Comparison of ENCODE assay signal across 8 cellular contexts in the genomic region with DNA sequence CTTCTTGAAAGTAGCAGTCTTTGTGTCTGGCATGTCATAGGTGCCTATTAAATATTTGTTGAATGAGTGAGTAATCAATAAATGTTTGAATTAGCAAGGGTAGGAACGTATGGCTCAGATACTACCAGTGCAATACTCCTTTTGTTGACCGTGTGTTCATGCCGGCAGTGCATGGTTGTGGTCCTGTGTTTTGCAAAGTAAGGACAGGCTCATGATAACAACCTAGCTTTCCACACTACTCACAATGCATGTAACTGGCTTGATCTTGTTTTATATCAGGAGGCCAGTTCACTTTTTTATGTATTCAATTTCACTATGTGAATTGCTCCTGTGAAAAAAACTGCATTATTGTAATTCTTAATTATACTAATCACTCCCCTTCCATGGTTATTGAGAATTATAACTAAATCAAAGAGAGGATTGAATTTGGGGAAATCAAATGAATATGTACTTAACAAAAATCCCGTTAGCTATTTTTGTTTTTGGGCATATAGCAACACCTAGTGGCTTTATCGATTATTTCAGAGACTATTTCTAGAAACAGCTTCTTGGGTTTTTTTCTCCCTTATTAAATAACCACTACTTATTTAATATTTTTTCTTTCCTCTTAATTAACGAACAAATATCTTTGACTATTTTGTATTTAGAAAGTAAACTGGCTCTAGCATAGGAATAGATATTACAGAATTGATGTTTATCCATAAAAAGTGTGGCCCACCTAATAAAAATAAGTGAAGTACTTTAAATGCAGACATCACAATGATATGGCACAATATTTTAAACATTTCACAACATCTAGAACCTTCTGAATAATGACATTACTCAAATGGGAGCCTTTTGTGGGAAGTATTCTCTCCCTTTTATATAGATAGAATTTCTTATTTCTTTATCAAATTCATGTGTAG.
DNase-seq lines count a peak whose midpoint lies in the region; ATAC-seq and TF ChIP-seq lines count a peak whose summit lies in the region.

No MANE protein-coding gene starts in this region.

- 61 to 63% methylated on average over 6 of the region's 6 CpGs for WGBS in thyroid gland, 2 donors

- in situ Hi-C loops in SK-MEL-5 (cut with HindIII; ENCODE audit: low pct_unique_long_range_greater_than_20kb, low sequenced_read_pairs) = no loop called here

- H3K36me3 ChIP-seq in left ventricle myocardium inferior (no peaks in the 10 kb centered on the region), thyroid gland (no peaks in the 10 kb centered on the region)

- H3K27ac ChIP-seq in left ventricle myocardium inferior (replicated peaks) (no peak overlapping the region), thyroid gland (no peak overlapping the region)

- TF ChIP-seq CTCF in left ventricle myocardium inferior (IDR thresholded peaks at IDR 0.05; ENCODE audit: borderline replicate concordance) (peak; percentile 72), thyroid gland (IDR thresholded peaks at IDR 0.05) (peak in 4 of 6 experiments; percentile 16 to 66 (median 58))

- H3K9me3 ChIP-seq in left ventricle myocardium inferior (replicated peaks) = no peaks in the 10 kb centered on the region
- no peaks in the 10 kb centered on the region for H3K9me3 ChIP-seq in thyroid gland

- intact Hi-C loops in left ventricle myocardium inferior (cut with micrococcal nuclease) = loop anchor here (5.0 kb wide), 2 partner anchors 164 to 499 kb away; no protein-coding TSS in a partner anchor
- intact Hi-C loops in left ventricle myocardium superior (cut with micrococcal nuclease) = loop anchor here (10.0 kb wide), 2 partner anchors 56 to 166 kb away; no protein-coding TSS in a partner anchor
- intact Hi-C loops in thyroid gland (cut with DNase I) = loop anchor here (10.0 kb wide), 1 partner anchor 66 kb away; no protein-coding TSS in a partner anchor

- TF ChIP-seq POLR2A in thyroid gland (IDR thresholded peaks at IDR 0.05) = no peak

- ATAC-seq in left ventricle myocardium superior (no peak), GM21423 (IDR thresholded peaks at IDR 0.05; ENCODE audit: unreplicated experiment) (no peak)

- H3K4me1 ChIP-seq in left ventricle myocardium inferior (peaks cover 7% of the 10 kb centered on the region), thyroid gland (peaks cover 0 to 6% of the 10 kb centered on the region in 2 donors)

- no peak for DNase-seq in left ventricle myocardium inferior
- no peak for DNase-seq in left ventricle myocardium superior
- DNase-seq in SK-MEL-5 (ENCODE audit: low read depth, low spot score) = peak; percentile 37
- DNase-seq in globus pallidus (ENCODE audit: low spot score) = peak; percentile 52
- DNase-seq in thyroid gland = no peak
- no peak for DNase-seq in activated CD4-positive, alpha-beta T cell treated with anti-CD3 and anti-CD28 coated beads, Interleukin-2, amount 50 U/mL, for 1 hour
- DNase-seq in activated naive CD4-positive, alpha-beta T cell (lab: John Stamatoyannopoulos, UW) = no peak

- H3K27me3 ChIP-seq in left ventricle myocardium inferior (ENCODE audit: low read depth) (no peaks in the 10 kb centered on the region), thyroid gland (no peaks in the 10 kb centered on the region)

- H3K4me3 ChIP-seq in left ventricle myocardium inferior (no peak overlapping the region), thyroid gland (replicated peaks in 1 of 3) (no peak overlapping the region)

Comparison
In these comparisons a context has a peak if more than half of its experiments do, and no peak if none do; other contexts are left out.
1. DNase-seq: peak in SK-MEL-5 (single experiment) and globus pallidus (single experiment); none in left ventricle myocardium inferior (single experiment), left ventricle myocardium superior (single experiment), thyroid gland (0 of 2), activated CD4-positive, alpha-beta T cell treated with anti-CD3 and anti-CD28 coated beads, Interleukin-2, amount 50 U/mL, for 1 hour (single experiment) and activated naive CD4-positive, alpha-beta T cell (0 of 4).